In the genomic region with DNA sequence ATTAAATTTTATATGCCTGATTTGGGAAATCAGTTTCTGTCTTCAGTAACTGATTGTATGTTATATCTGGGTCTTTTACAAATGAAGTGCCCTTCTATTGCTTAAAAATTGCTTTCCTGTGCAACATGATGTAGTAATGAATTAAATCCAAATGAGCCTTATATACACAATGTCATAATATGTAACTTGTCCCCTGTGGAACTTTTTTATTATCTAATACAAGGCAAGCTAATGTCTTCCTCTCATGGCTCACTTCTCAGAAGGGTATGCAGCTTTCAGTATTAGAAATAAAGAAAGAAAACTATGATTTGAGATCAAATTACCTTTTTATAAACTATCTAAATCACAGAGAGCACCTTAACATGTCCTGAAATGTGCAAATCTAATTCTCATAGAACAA, we compare ENCODE assay signal across 19 cellular contexts.
DNase-seq lines count a peak whose midpoint lies in the region; ATAC-seq, FAIRE-seq and TF ChIP-seq lines count a peak whose summit lies in the region.
"Had no signal": no experiment of that assay in that cellular context is flagged by ENCODE, and none has a peak within 500 bp of the region (broad histone marks: within the 10 kb centered on the region; RNA-seq: fewer than 3 reads in every experiment).

No MANE protein-coding gene starts in this region.

- peak; percentile 21 for FAIRE-seq in D721Med (lab: Jason Lieb, UNC)
- FAIRE-seq: GM19239, H1 had no signal

- peaks cover 38% of the 10 kb centered on the region for H3K4me1 Mint-ChIP-seq in osteocyte (ENCODE audit: unreplicated experiment)
- H3K4me1 Mint-ChIP-seq: B cell; CD14-positive monocyte; CD8-positive, alpha-beta memory T cell had no signal

- peaks cover 5% of the 10 kb centered on the region for H3K9me3 Mint-ChIP-seq in osteocyte (ENCODE audit: unreplicated experiment)
- peaks cover 0 to 4% of the 10 kb centered on the region in 2 donors for H3K9me3 Mint-ChIP-seq in activated naive CD4-positive, alpha-beta T cell treated with anti-CD3 and anti-CD28 coated beads, Interleukin-2, amount 50 U/mL, for 72 hours
- H3K9me3 Mint-ChIP-seq: H9 had no signal

- no peak for ATAC-seq in activated naive CD4-positive, alpha-beta T cell treated with anti-CD3 and anti-CD28 coated beads, Interleukin-2, amount 50 U/mL, for 72 hours
- ATAC-seq: HCT116 had no signal

- H3K27ac ChIP-seq in 22Rv1 (0 out of 2 replicates have a peak overlapping the region, but pooled peaks have one; percentile 31), VCaP (peak overlapping the region; percentile 27; the same call in 1 of the 2 replicates)
- H3K27ac ChIP-seq: BLaER1 treated with 17β-estradiol and CSF1 and Interleukin-3, amounts not matched to agents 10 nM and 100 nM; GM23248 had no signal

- TF ChIP-seq CTCF in 22Rv1 (IDR thresholded peaks at IDR 0.05) = no peak
- TF ChIP-seq CTCF in D721Med (IDR thresholded peaks at IDR 0.05; ENCODE audit: insufficient read depth, missing control alignments) = no peak
- no peak for TF ChIP-seq CTCF in VCaP (conservative IDR thresholded peaks at IDR 0.05)
- TF ChIP-seq CTCF in osteocyte (IDR thresholded peaks at IDR 0.05) = no peak

- no peaks in the 10 kb centered on the region for H3K36me3 Mint-ChIP-seq in osteocyte (ENCODE audit: unreplicated experiment)
- H3K36me3 Mint-ChIP-seq in activated naive CD4-positive, alpha-beta T cell treated with anti-CD3 and anti-CD28 coated beads, Interleukin-2, amount 50 U/mL, for 72 hours = no peaks in the 10 kb centered on the region
- H3K36me3 Mint-ChIP-seq: CD14-positive monocyte; CD8-positive, alpha-beta memory T cell had no signal

- no peaks in the 10 kb centered on the region for H3K27me3 Mint-ChIP-seq in osteocyte (ENCODE audit: unreplicated experiment)
- H3K27me3 Mint-ChIP-seq: B cell; CD4-positive, alpha-beta T cell; CD8-positive, alpha-beta memory T cell had no signal

- peak overlapping the region; percentile 7 for H3K27ac Mint-ChIP-seq in osteocyte (ENCODE audit: unreplicated experiment)
- H3K27ac Mint-ChIP-seq in activated naive CD4-positive, alpha-beta T cell treated with anti-CD3 and anti-CD28 coated beads, Interleukin-2, amount 50 U/mL, for 72 hours = no peak overlapping the region
- H3K27ac Mint-ChIP-seq: B cell; CD14-positive monocyte; CD4-positive, alpha-beta T cell; CD8-positive, alpha-beta memory T cell; H9 had no signal

- DNase-seq in D721Med (ENCODE audit: insufficient read length, low spot score) = no peak
- DNase-seq in osteocyte (ENCODE audit: extremely low spot score, unreplicated experiment) = no peak
- no peak for DNase-seq in pons (ENCODE audit: low spot score)
- no peak for DNase-seq in activated naive CD4-positive, alpha-beta T cell treated with anti-CD3 and anti-CD28 coated beads, Interleukin-2, amount 50 U/mL, for 72 hours (ENCODE audit: low spot score in 2 of 2)
- no peak for DNase-seq in NK-92 treated with Interleukin-12 subunit alpha and Interleukin-12 subunit beta, amount 100 ng/mL, for 24 hours (lab: John Stamatoyannopoulos, UW)
- DNase-seq: CD4-positive, alpha-beta T cell; CD8-positive, alpha-beta memory T cell; DMS53; DND-41; GM23248; H9 had no signal

- no peak overlapping the region for H3K4me3 Mint-ChIP-seq in osteocyte (ENCODE audit: unreplicated experiment)
- H3K4me3 Mint-ChIP-seq: B cell; CD14-positive monocyte; CD4-positive, alpha-beta T cell; CD8-positive, alpha-beta memory T cell; H9 had no signal
